20 cellular contexts compared by ENCODE assay signal in genomic region chr1:43447891-43448708, GRCh38. TPM values are rescaled to one million over a fixed set of nuclear protein-coding genes. Genes with fewer than 3 reads are reported as not detected.
DNase-seq lines count a peak whose midpoint lies in the region; ATAC-seq and TF ChIP-seq lines count a peak whose summit lies in the region.
"Had no signal": no experiment of that assay in that cellular context is flagged by ENCODE, and none has a peak within 500 bp of the region (broad histone marks: within the 10 kb centered on the region; RNA-seq: fewer than 3 reads in every experiment).

No MANE protein-coding gene starts in this region.

- H3K27me3 ChIP-seq in BE2C, result no peaks in the 10 kb centered on the region
- H3K27me3 ChIP-seq: BLaER1, gastrocnemius medialis, upper lobe of right lung had no signal

- no peaks in the 10 kb centered on the region; the same call in 1 of the 2 replicates for H3K36me3 ChIP-seq in BE2C

- peak; percentile 47 for DNase-seq in activated effector memory CD4-positive, alpha-beta T cell treated with anti-CD3 and anti-CD28 coated beads, Interleukin-2, amount 50 U/mL, for 16 hours
- DNase-seq in activated effector memory CD4-positive, alpha-beta T cell treated with Interleukin-2 at 50 U/mL for 16 hours, result no peak
- DNase-seq in Right ventricle myocardium superior (no peak), mesenteric fat pad (ENCODE audit: low spot score) (peak; percentile 72), BE2C (no peak), GM19238 (ENCODE audit: insufficient read length, low spot score) (no peak), NCI-H524 treated with DMSO at 0.1 percent for 48 hours (lab: John Stamatoyannopoulos, UW) (no peak)
- DNase-seq: activated CD4-positive, alpha-beta memory T cell treated with anti-CD3 and anti-CD28 coated beads, Interleukin-2, amount 10 ng/mL, durations not matched to agents 7 days and 5 days; DMS 273 treated with DMSO at 0.1 percent for 48 hours; gastrocnemius medialis; NCI-H1436; NCI-H774; occipital lobe; OCI-M1; stimulated activated CD4-positive, alpha-beta T cell treated with anti-CD3 and anti-CD28 coated beads, Interleukin-2, amount 100 ng/mL, for 24 hours; stimulated activated naive CD8-positive, alpha-beta T cell treated with anti-CD3 and anti-CD28 coated beads, Interleukin-15, Interleukin-2, amounts not matched to agents 100 U/mL and 50 U/mL, for 24 hours; upper lobe of right lung had no signal

- intact Hi-C loops in Right ventricle myocardium superior (cut with DNase I), result no loop called here

- peak; percentile 36 for ATAC-seq in Right ventricle myocardium superior (ENCODE audit: poor library complexity)
- no peak for ATAC-seq in GM19463 (IDR thresholded peaks at IDR 0.05; ENCODE audit: unreplicated experiment)
- ATAC-seq: gastrocnemius medialis; stimulated activated naive CD8-positive, alpha-beta T cell treated with anti-CD3 and anti-CD28 coated beads, Interleukin-15, Interleukin-2, amounts not matched to agents 100 U/mL and 50 U/mL, for 24 hours; upper lobe of right lung; WTC11 had no signal

- no peak for TF ChIP-seq CTCF in BE2C (IDR thresholded peaks at IDR 0.05; ENCODE audit: low read depth, low read length)

- H3K9me3 ChIP-seq in BE2C, result no peaks in the 10 kb centered on the region
- H3K9me3 ChIP-seq: BLaER1, gastrocnemius medialis, upper lobe of right lung had no signal

- no peak overlapping the region for H3K4me3 ChIP-seq in BE2C (ENCODE audit: low read depth, low read length)
- H3K4me3 ChIP-seq: BLaER1, gastrocnemius medialis, upper lobe of right lung had no signal

- H3K4me1 ChIP-seq in BE2C, result no peaks in the 10 kb centered on the region
- H3K4me1 ChIP-seq: upper lobe of right lung had no signal

RNA-seq across cellular contexts. Expression of gene HYI, which starts 5.6 kb away (rescaled TPM):
- 20.1 TPM for total RNA-seq in Right ventricle myocardium superior
- 36.9 TPM for total RNA-seq in mesenteric fat pad
- polyA plus RNA-seq in BE2C (2012; ENCODE audit: insufficient read depth, insufficient read length, low read depth), result 16.4 TPM

RNA-seq across cellular contexts. Expression of gene SZT2, which starts 58.4 kb away (rescaled TPM):
- total RNA-seq in Right ventricle myocardium superior (26.8 TPM), mesenteric fat pad (65.3 TPM)
- 13.6 TPM for polyA plus RNA-seq in BE2C (2012; ENCODE audit: insufficient read depth, insufficient read length, low read depth)

RNA-seq across cellular contexts. Expression of gene MED8, which starts 58.5 kb away (rescaled TPM):
- total RNA-seq in Right ventricle myocardium superior, result 16.5 TPM
- 55.2 TPM for total RNA-seq in mesenteric fat pad
- polyA plus RNA-seq in BE2C (2012; ENCODE audit: insufficient read depth, insufficient read length, low read depth), result 51.9 TPM

Comparison
In these comparisons a context has a peak if more than half of its experiments do, and no peak if none do; other contexts are left out.
1. DNase-seq: peak in activated effector memory CD4-positive, alpha-beta T cell treated with anti-CD3 and anti-CD28 coated beads, Interleukin-2, amount 50 U/mL, for 16 hours (single experiment) and mesenteric fat pad (single experiment); none in activated effector memory CD4-positive, alpha-beta T cell treated with Interleukin-2 at 50 U/mL for 16 hours (single experiment), Right ventricle myocardium superior (single experiment), BE2C (single experiment), GM19238 (single experiment) and NCI-H524 treated with DMSO at 0.1 percent for 48 hours (single experiment).